ENCODE assay signal across 11 cellular contexts in the genomic region with DNA sequence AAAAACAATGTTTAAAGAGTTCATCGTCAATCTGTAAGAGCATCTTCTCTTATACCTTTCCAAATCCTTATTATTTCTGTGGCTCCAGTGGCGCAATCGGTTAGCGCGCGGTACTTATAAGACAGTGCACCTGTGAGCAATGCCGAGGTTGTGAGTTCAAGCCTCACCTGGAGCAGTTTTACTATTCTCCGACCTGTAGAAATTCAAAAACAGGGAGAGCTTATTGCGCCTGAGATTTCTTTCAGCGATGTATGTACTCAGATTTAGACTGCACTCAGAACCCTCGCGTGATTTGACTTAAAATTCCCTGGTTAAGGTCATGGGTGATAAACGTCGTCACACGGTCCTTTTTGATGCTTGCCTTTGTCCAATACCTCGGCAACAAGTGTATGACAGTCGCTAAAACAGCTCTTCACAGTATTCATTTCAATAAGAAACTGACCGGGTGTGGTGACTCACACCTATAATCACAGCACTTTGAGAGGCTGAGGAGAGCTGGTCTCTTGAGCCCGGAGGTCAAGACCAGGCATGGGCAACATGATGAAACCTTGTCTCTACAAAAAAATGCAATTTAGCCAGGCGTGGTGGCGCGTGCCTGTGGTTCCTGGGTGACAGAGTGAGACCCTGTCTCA. TPM values are rescaled to one million over a fixed set of nuclear protein-coding genes. Genes with fewer than 3 reads are reported as not detected.
A peak's percentile ranks its signal among the peaks of the same experiment; 100 is the strongest.
DNase-seq lines count a peak whose midpoint lies in the region; TF ChIP-seq lines count a peak whose summit lies in the region.
"Had no signal": no experiment of that assay in that cellular context is flagged by ENCODE, and none has a peak within 500 bp of the region (broad histone marks: within the 10 kb centered on the region; RNA-seq: fewer than 3 reads in every experiment).

No MANE protein-coding gene starts in this region.

- WGBS in ectodermal cell, 2 experiments = 28 to 31% methylated on average over 22 of the region's 22 CpGs

- H3K9me3 Mint-ChIP-seq in progenitor cell of endocrine pancreas (ENCODE audit: low read depth) = no peaks in the 10 kb centered on the region

- no peak overlapping the region for H3K27ac ChIP-seq in ectodermal cell (ENCODE audit: insufficient read depth, low read depth, low read length, poor library complexity, severe bottlenecking)
- H3K27ac ChIP-seq: 22Rv1 had no signal

- DNase-seq in DMS 273 (lab: John Stamatoyannopoulos, UW; ENCODE audit: unreplicated experiment) (peak; percentile 52), DMS 273 treated with DMSO at 0.1 percent for 48 hours (lab: John Stamatoyannopoulos, UW) (no peak), RPMI8226 (peak; percentile 61), progenitor cell of endocrine pancreas (ENCODE audit: low spot score, unreplicated experiment) (no peak), NCI-H510A (lab: John Stamatoyannopoulos, UW) (no peak), COLO668 (lab: John Stamatoyannopoulos, UW; ENCODE audit: unreplicated experiment) (no peak), NCI-H2081 (lab: John Stamatoyannopoulos, UW) (no peak)
- DNase-seq: activated B cell treated with CpG ODN at 0.5 μM for 24 hours had no signal

- no peaks in the 10 kb centered on the region for H3K9me3 ChIP-seq in ectodermal cell (ENCODE audit: control insufficient read depth, low read length)

- H3K4me1 Mint-ChIP-seq in progenitor cell of endocrine pancreas (ENCODE audit: low read depth) = peaks cover 4% of the 10 kb centered on the region

- H3K4me3 Mint-ChIP-seq in progenitor cell of endocrine pancreas (ENCODE audit: low read depth) = peak overlapping the region; percentile 77

- no peaks in the 10 kb centered on the region for H3K27me3 Mint-ChIP-seq in progenitor cell of endocrine pancreas

- H3K36me3 ChIP-seq in ectodermal cell (ENCODE audit: control insufficient read depth, insufficient read depth, low read length) = no peaks in the 10 kb centered on the region

- no peaks in the 10 kb centered on the region for H3K36me3 Mint-ChIP-seq in progenitor cell of endocrine pancreas (ENCODE audit: insufficient read depth)

- no peak for TF ChIP-seq CTCF in progenitor cell of endocrine pancreas (IDR thresholded peaks at IDR 0.05; ENCODE audit: unreplicated experiment)

- peak overlapping the region; percentile 90 for H3K27ac Mint-ChIP-seq in progenitor cell of endocrine pancreas
- H3K27ac Mint-ChIP-seq: activated B cell treated with CpG ODN at 0.5 μM for 24 hours had no signal

- H3K27me3 ChIP-seq in ectodermal cell (ENCODE audit: control insufficient read depth, insufficient read depth, low read length, poor library complexity, severe bottlenecking) = no peaks in the 10 kb centered on the region

- H3K4me1 ChIP-seq in ectodermal cell (ENCODE audit: control insufficient read depth, insufficient read depth, low read length) = no peaks in the 10 kb centered on the region

- peak overlapping the region; percentile 53 for H3K4me3 ChIP-seq in ectodermal cell (ENCODE audit: insufficient read depth, low read depth, low read length)

RNA-seq across cellular contexts. Expression of a gene that starts 11.9 kb away (rescaled TPM):
- polyA plus RNA-seq in ectodermal cell (2013, experiment 1 of 4) = not detected
- not detected for polyA plus RNA-seq in ectodermal cell (2013, experiment 2 of 4)
- polyA plus RNA-seq in ectodermal cell (2013, experiment 3 of 4) = not detected
- not detected for polyA plus RNA-seq in ectodermal cell (2013, experiment 4 of 4)
- total RNA-seq in progenitor cell of endocrine pancreas = not detected in 2 replicates
- total RNA-seq: activated B cell treated with CpG ODN at 0.5 μM for 24 hours had no signal
- polyA plus RNA-seq: IgD-negative memory B cell had no signal

RNA-seq across cellular contexts. Expression of a gene that starts 22.0 kb away (rescaled TPM):
- not detected for polyA plus RNA-seq in ectodermal cell (2013, experiment 1 of 4)
- polyA plus RNA-seq in ectodermal cell (2013, experiment 2 of 4) = not detected
- not detected for polyA plus RNA-seq in ectodermal cell (2013, experiment 3 of 4)
- not detected for polyA plus RNA-seq in ectodermal cell (2013, experiment 4 of 4)
- not detected in 2 replicates for total RNA-seq in progenitor cell of endocrine pancreas
- total RNA-seq: activated B cell treated with CpG ODN at 0.5 μM for 24 hours had no signal
- polyA plus RNA-seq: IgD-negative memory B cell had no signal

Comparison
In these comparisons a context has a peak if more than half of its experiments do, and no peak if none do; other contexts are left out.
1. DNase-seq: peak in DMS 273 (single experiment) and RPMI8226 (single experiment); none in DMS 273 treated with DMSO at 0.1 percent for 48 hours (single experiment), progenitor cell of endocrine pancreas (single experiment), NCI-H510A (single experiment), COLO668 (single experiment) and NCI-H2081 (0 of 2).